In genomic region chr4:140837742-140838141, GRCh38 we compare ENCODE assay signal across 16 cellular contexts.
DNase-seq lines count a peak whose midpoint lies in the region; ATAC-seq and TF ChIP-seq lines count a peak whose summit lies in the region.
"Had no signal": no experiment of that assay in that cellular context is flagged by ENCODE, and none has a peak within 500 bp of the region (broad histone marks: within the 10 kb centered on the region; RNA-seq: fewer than 3 reads in every experiment).

No MANE protein-coding gene starts in this region.

- peak overlapping the region; percentile 62 for H3K27ac Mint-ChIP-seq in endothelial cell (ENCODE audit: unreplicated experiment)
- H3K27ac Mint-ChIP-seq: CD8-positive, alpha-beta memory T cell; T-helper 1 cell treated with Interleukin-12 subunit alpha and Interleukin-12 subunit beta and Interleukin-4 antibody, amounts not matched to agents 30 μg/mL and 1 μg/mL, for 36 hours had no signal

- no peak overlapping the region for H3K4me3 Mint-ChIP-seq in endothelial cell (ENCODE audit: unreplicated experiment)
- H3K4me3 Mint-ChIP-seq: CD8-positive, alpha-beta memory T cell; T-helper 1 cell treated with Interleukin-12 subunit alpha and Interleukin-12 subunit beta and Interleukin-4 antibody, amounts not matched to agents 30 μg/mL and 1 μg/mL, for 36 hours had no signal

- peaks cover 5% of the 10 kb centered on the region for H3K27me3 Mint-ChIP-seq in endothelial cell (ENCODE audit: unreplicated experiment)

- H3K36me3 Mint-ChIP-seq in endothelial cell (ENCODE audit: low read depth, unreplicated experiment): no peaks in the 10 kb centered on the region
- H3K36me3 Mint-ChIP-seq: CD8-positive, alpha-beta memory T cell had no signal

- TF ChIP-seq CTCF in endothelial cell (IDR thresholded peaks at IDR 0.05; ENCODE audit: unreplicated experiment): no peak
- no peak for TF ChIP-seq CTCF in GM10266 (IDR thresholded peaks at IDR 0.05; ENCODE audit: control insufficient read depth, insufficient read depth, low read depth, missing control alignments)

- peaks cover 33% of the 10 kb centered on the region for H3K4me1 Mint-ChIP-seq in endothelial cell (ENCODE audit: unreplicated experiment)
- H3K4me1 Mint-ChIP-seq: CD8-positive, alpha-beta memory T cell had no signal

- no peak for ATAC-seq in HG02852 (IDR thresholded peaks at IDR 0.05; ENCODE audit: unreplicated experiment)

- H3K9me3 Mint-ChIP-seq in endothelial cell (ENCODE audit: unreplicated experiment): no peaks in the 10 kb centered on the region
- H3K9me3 Mint-ChIP-seq: T-helper 1 cell treated with Interleukin-12 subunit alpha and Interleukin-12 subunit beta and Interleukin-4 antibody, amounts not matched to agents 30 μg/mL and 1 μg/mL, for 36 hours had no signal

- DNase-seq in MV-4-11 (lab: John Stamatoyannopoulos, UW): peak; percentile 37
- peak; percentile 29 for DNase-seq in RPMI8226
- DNase-seq in endothelial cell (ENCODE audit: low spot score): no peak
- peak; percentile 10 for DNase-seq in renal cortical epithelial cell (ENCODE audit: low read depth)
- no peak for DNase-seq in DMS 273 treated with DMSO at 0.1 percent for 48 hours (lab: John Stamatoyannopoulos, UW)
- no peak for DNase-seq in activated gamma-delta T cell (lab: John Stamatoyannopoulos, UW)
- DNase-seq in GM10266 (ENCODE audit: extremely low spot score): no peak
- DNase-seq: CD8-positive, alpha-beta memory T cell; H7; IMR-90; NCI-H1092; NCI-H1694; NCI-H446; NCI-H748 treated with DMSO at 0.1 percent for 48 hours had no signal

Comparison
In these comparisons a context has a peak if more than half of its experiments do, and no peak if none do; other contexts are left out.
1. DNase-seq: peak in MV-4-11 (single experiment), RPMI8226 (single experiment) and renal cortical epithelial cell (single experiment); none in endothelial cell (single experiment), DMS 273 treated with DMSO at 0.1 percent for 48 hours (single experiment), activated gamma-delta T cell (single experiment) and GM10266 (single experiment).